ENCODE assay signal across 14 cellular contexts in genomic region chr1:58774027-58774426, GRCh38. TPM values are rescaled to one million over a fixed set of nuclear protein-coding genes. Genes with fewer than 3 reads are reported as not detected.
DNase-seq lines count a peak whose midpoint lies in the region; ATAC-seq, FAIRE-seq and TF ChIP-seq lines count a peak whose summit lies in the region.
"Had no signal": no experiment of that assay in that cellular context is flagged by ENCODE, and none has a peak within 500 bp of the region (broad histone marks: within the 10 kb centered on the region; RNA-seq: fewer than 3 reads in every experiment).

No MANE protein-coding gene starts in this region.

- H3K4me2 ChIP-seq in HepG2 (ENCODE audit: low read depth, low read length) (peak overlapping the region; percentile 47; the same call in 1 of the 2 replicates), GM12878 (ENCODE audit: control insufficient read depth, insufficient read depth) (no peak overlapping the region)

- TF ChIP-seq POLR2A in HepG2 (IDR thresholded peaks at IDR 0.05; ENCODE audit: insufficient read depth in 1 of 2, low read depth in 2 of 2, low read length in 2 of 2): no peak
- no peak for TF ChIP-seq POLR2A in right lobe of liver (IDR thresholded peaks at IDR 0.05)
- TF ChIP-seq POLR2A in GM12878 (IDR thresholded peaks at IDR 0.05; ENCODE audit: low read depth, low read length): no peak

- TF ChIP-seq CTCF in HepG2 (CRISPR knock-in tag; IDR thresholded peaks at IDR 0.05): no peak
- TF ChIP-seq CTCF in right lobe of liver (IDR thresholded peaks at IDR 0.05): no peak
- TF ChIP-seq CTCF in GM12878 (IDR thresholded peaks at IDR 0.05 in 2 of 3, conservative IDR thresholded peaks at IDR 0.05 in 1 of 3; ENCODE audit: control insufficient read depth in 2 of 3, extremely low read depth in 1 of 3, insufficient read depth in 1 of 3, low read depth in 3 of 3, low read length in 3 of 3): no peak
- TF ChIP-seq CTCF in osteocyte (IDR thresholded peaks at IDR 0.05): no peak

- POLR2A ChIA-PET in HepG2 (lab: Yijun Ruan, JAX) (interaction anchor here (2.6 kb wide), 1 partner anchor 9 kb away, joined by 15 read pairs; the partner anchor contains the start of gene JUN), GM12878 (lab: Charles Lee) (interaction anchor here (0.8 to 1.1 kb wide), 2 partner anchors 10 to 503 kb away, joined by 3 read pairs; partner anchors contain the start of gene JUN)

- H3K36me3 Mint-ChIP-seq in osteocyte (ENCODE audit: unreplicated experiment): no peaks in the 10 kb centered on the region
- H3K36me3 Mint-ChIP-seq: natural killer cell had no signal

- no peaks in the 10 kb centered on the region for H4K20me1 ChIP-seq in HepG2 (ENCODE audit: insufficient read depth, low read length)
- H4K20me1 ChIP-seq in GM12878 (ENCODE audit: control insufficient read depth, insufficient read depth): no peaks in the 10 kb centered on the region; the same call in 1 of the 2 replicates

- DNase-seq in HepG2 (ENCODE audit: low spot score): no peak
- DNase-seq in right lobe of liver: no peak
- no peak for DNase-seq in GM12878 (ENCODE audit: low read depth, low spot score)
- no peak for DNase-seq in osteocyte (ENCODE audit: extremely low spot score, unreplicated experiment)
- DNase-seq in aorta: no peak
- DNase-seq in DMS 273 treated with DMSO at 0.1 percent for 48 hours (lab: John Stamatoyannopoulos, UW): no peak
- DNase-seq in iPS-NIHi7 (ENCODE audit: extremely low spot score): no peak
- no peak for DNase-seq in effector CD4-positive, alpha-beta T cell
- DNase-seq: activated T-cell treated with anti-CD3 and anti-CD28 coated beads, Interleukin-2, amount 50 U/mL, for 1 hour; natural killer cell; NCI-H446 treated with DMSO at 0.1 percent for 48 hours had no signal

- no peaks in the 10 kb centered on the region for H3K27me3 Mint-ChIP-seq in osteocyte (ENCODE audit: unreplicated experiment)
- H3K27me3 Mint-ChIP-seq: stimulated activated naive CD8-positive, alpha-beta T cell treated with anti-CD3 and anti-CD28 coated beads, Interleukin-15, Interleukin-2, amounts not matched to agents 100 ng/mL and 50 ng/mL, for 24 hours had no signal

- CTCF ChIA-PET in HepG2 (lab: Yijun Ruan, JAX; ENCODE audit: low intra/inter-chr PET ratio, low total read pairs) (no interaction called here), GM12878 (lab: Yijun Ruan, JAX) (interaction anchor here (0.6 to 1.8 kb wide), 6 partner anchors 8 to 1173 kb away, joined by 3 to 10 read pairs (median 4); no protein-coding TSS in a partner anchor)

- SMC1A ChIA-PET in GM12878 (lab: Charles Lee; ENCODE audit: uncharacterized antibody, unreplicated experiment): interaction anchor here (0.7 to 2.2 kb wide), 11 partner anchors 8 to 940 kb away, joined by 3 to 13 read pairs (median 4); no protein-coding TSS in a partner anchor

- H3K4me1 ChIP-seq in HepG2 (ENCODE audit: insufficient read depth, low read length) (peaks cover 34% of the 10 kb centered on the region), right lobe of liver (peaks cover 0 to 6% (median 2%) of the 10 kb centered on the region in 4 donors), GM12878 (ENCODE audit: control insufficient read depth, insufficient read depth, low read length) (peaks cover 10% of the 10 kb centered on the region), aorta (ENCODE audit: control insufficient read depth in 1 of 2, insufficient read depth in 2 of 2, low read length in 2 of 2) (peaks cover 3% of the 10 kb centered on the region in 2 donors)
- H3K4me1 ChIP-seq: colonic mucosa had no signal

- in situ Hi-C loops in HepG2 (cut with HindIII; ENCODE audit: extremely low pct_ligation_motif_present, low pct_unique_long_range_greater_than_20kb) (no loop called here), GM12878 (cut with MboI) (no loop called here)

- peak overlapping the region; percentile 89 for H3K27ac Mint-ChIP-seq in osteocyte (ENCODE audit: unreplicated experiment)
- H3K27ac Mint-ChIP-seq: natural killer cell; stimulated activated naive CD8-positive, alpha-beta T cell treated with anti-CD3 and anti-CD28 coated beads, Interleukin-15, Interleukin-2, amounts not matched to agents 100 ng/mL and 50 ng/mL, for 24 hours; T-helper 1 cell treated with Interleukin-12 subunit alpha and Interleukin-12 subunit beta and Interleukin-4 antibody, amounts not matched to agents 30 μg/mL and 1 μg/mL, for 36 hours had no signal

- intact Hi-C loops in HepG2 (cut with micrococcal nuclease; ENCODE audit: unreplicated experiment) (no loop called here), right lobe of liver (cut with DNase I) (no loop called here), GM12878 (cut with micrococcal nuclease; ENCODE audit: unreplicated experiment) (no loop called here), aorta (cut with DNase I) (no loop called here)

- no peaks in the 10 kb centered on the region for H3K9me3 ChIP-seq in HepG2 (ENCODE audit: low read length)
- no peaks in the 10 kb centered on the region for H3K9me3 ChIP-seq in right lobe of liver
- no peaks in the 10 kb centered on the region for H3K9me3 ChIP-seq in GM12878 (replicated peaks; ENCODE audit: control insufficient read depth, insufficient read depth, low read length)
- no peaks in the 10 kb centered on the region for H3K9me3 ChIP-seq in aorta (ENCODE audit: control insufficient read depth, low read length)
- H3K9me3 ChIP-seq: colonic mucosa had no signal

- TF ChIP-seq EP300 in HepG2 (IDR thresholded peaks at IDR 0.05; ENCODE audit: low read depth in 2 of 2, low read length in 2 of 2) (no peak), HepG2 (CRISPR knock-in tag; IDR thresholded peaks at IDR 0.05; ENCODE audit: borderline replicate concordance) (no peak), GM12878 (IDR thresholded peaks at IDR 0.05; ENCODE audit: borderline replicate concordance in 1 of 2, control insufficient read depth in 1 of 2, low read depth in 2 of 2, low read length in 2 of 2) (no peak)

- TF ChIP-seq RAD21 in HepG2 (CRISPR knock-in tag; IDR thresholded peaks at IDR 0.05) (no peak), GM12878 (IDR thresholded peaks at IDR 0.05; ENCODE audit: insufficient read depth, low read depth, low read length) (no peak)

- H2AFZ ChIP-seq in HepG2 (ENCODE audit: low read length) (no peak overlapping the region), GM12878 (ENCODE audit: control insufficient read depth, low read depth, low read length) (peak overlapping the region; percentile 37; the same call in 1 of the 2 replicates)

- WGBS in HepG2 (ENCODE audit: low lambda C conversion rate): 89% methylated on average over 1 of the region's 1 CpG
- 83% methylated on average over 1 of the region's 1 CpG for WGBS in right lobe of liver (ENCODE audit: insufficient coverage, low coverage, low lambda C conversion rate, missing lambda C conversion rate)
- WGBS in GM12878 (ENCODE audit: insufficient coverage, insufficient replicate concordance, low lambda C conversion rate, missing lambda C conversion rate): 52% methylated on average over 1 of the region's 1 CpG
- WGBS in aorta, 2 donors: 11 to 16% methylated on average over 1 of the region's 1 CpG

- H3K79me2 ChIP-seq in HepG2 (ENCODE audit: insufficient read depth, low read length): no peaks in the 10 kb centered on the region
- H3K79me2 ChIP-seq in GM12878 (ENCODE audit: control insufficient read depth, insufficient read depth, low read length): no peaks in the 10 kb centered on the region

- peak overlapping the region in 1 of 3 experiments; percentile 14; a peak in 1 of 6 replicates for H3K4me3 ChIP-seq in HepG2 (replicated peaks in 1 of 3; ENCODE audit: insufficient read depth in 1 of 3, low read depth in 2 of 3, low read length in 3 of 3)
- H3K4me3 ChIP-seq in right lobe of liver: no peak overlapping the region
- H3K4me3 ChIP-seq in GM12878: no peak overlapping the region
- H3K4me3 ChIP-seq in aorta (ENCODE audit: low read length in 2 of 2): no peak overlapping the region
- H3K4me3 ChIP-seq: colonic mucosa had no signal

- H3K27ac ChIP-seq in HepG2 (ENCODE audit: extremely low read length, insufficient read depth, low read length) (no peak overlapping the region), right lobe of liver (no peak overlapping the region), GM12878 (ENCODE audit: control insufficient read depth, insufficient read depth) (no peak overlapping the region), aorta (ENCODE audit: low read depth in 1 of 2, low read length in 2 of 2) (peak overlapping the region; percentile 51 to 67)
- H3K27ac ChIP-seq: colonic mucosa had no signal

- FAIRE-seq in HepG2 (lab: Jason Lieb, UNC) (no peak), GM12878 (lab: Jason Lieb, UNC) (no peak)

- H3K27me3 ChIP-seq in HepG2 (ENCODE audit: control insufficient read depth in 1 of 2, insufficient read depth in 2 of 2, low read length in 2 of 2) (no peaks in the 10 kb centered on the region; a peak in 1 of 5 replicates), right lobe of liver (no peaks in the 10 kb centered on the region), GM12878 (replicated peaks in 1 of 2; ENCODE audit: control insufficient read depth in 2 of 2, insufficient read depth in 2 of 2, low read length in 1 of 2) (no peaks in the 10 kb centered on the region; a peak in 1 of 4 replicates), aorta (ENCODE audit: control insufficient read depth in 1 of 2, insufficient read depth in 2 of 2, low read length in 1 of 2) (no peaks in the 10 kb centered on the region)
- H3K27me3 ChIP-seq: colonic mucosa had no signal

- ATAC-seq in HepG2: no peak
- ATAC-seq in right lobe of liver: no peak
- peak; percentile 50; the same call in 2 of the 3 replicates for ATAC-seq in GM12878
- ATAC-seq in aorta (ENCODE audit: low FRiP score): no peak
- ATAC-seq: natural killer cell had no signal

- H3K9me3 Mint-ChIP-seq in osteocyte (ENCODE audit: unreplicated experiment): no peaks in the 10 kb centered on the region
- H3K9me3 Mint-ChIP-seq: natural killer cell; stimulated activated naive CD8-positive, alpha-beta T cell treated with anti-CD3 and anti-CD28 coated beads, Interleukin-15, Interleukin-2, amounts not matched to agents 100 ng/mL and 50 ng/mL, for 24 hours; T-helper 1 cell treated with Interleukin-12 subunit alpha and Interleukin-12 subunit beta and Interleukin-4 antibody, amounts not matched to agents 30 μg/mL and 1 μg/mL, for 36 hours had no signal

- RAD21 ChIA-PET in GM12878 (lab: Charles Lee; ENCODE audit: unreplicated experiment): interaction anchor here (1.0 to 2.6 kb wide), 3 partner anchors 10 to 924 kb away, joined by 3 to 12 read pairs (median 6); partner anchors contain the start of gene JUN

- H3K4me3 Mint-ChIP-seq in osteocyte (ENCODE audit: unreplicated experiment): no peak overlapping the region
- H3K4me3 Mint-ChIP-seq: natural killer cell; stimulated activated naive CD8-positive, alpha-beta T cell treated with anti-CD3 and anti-CD28 coated beads, Interleukin-15, Interleukin-2, amounts not matched to agents 100 ng/mL and 50 ng/mL, for 24 hours; T-helper 1 cell treated with Interleukin-12 subunit alpha and Interleukin-12 subunit beta and Interleukin-4 antibody, amounts not matched to agents 30 μg/mL and 1 μg/mL, for 36 hours had no signal

- H3K9ac ChIP-seq in HepG2 (ENCODE audit: insufficient read depth, low read depth, low read length) (0 out of 2 replicates have a peak overlapping the region, but pooled peaks have one; percentile 31), GM12878 (ENCODE audit: control insufficient read depth, insufficient read depth, low read length) (no peak overlapping the region)

- BruUV-seq in HepG2 (replicated peaks; lab: Mats Ljungman, UMichigan) (no TSS peak), GM12878 (replicated peaks; lab: Mats Ljungman, UMichigan) (no TSS peak)

- H3K36me3 ChIP-seq in HepG2 (replicated peaks in 1 of 2; ENCODE audit: control insufficient read depth in 1 of 2, insufficient read depth in 2 of 2, low read length in 2 of 2) (no peaks in the 10 kb centered on the region), right lobe of liver (no peaks in the 10 kb centered on the region), GM12878 (ENCODE audit: control insufficient read depth in 2 of 2, insufficient read depth in 2 of 2, low read length in 1 of 2) (no peaks in the 10 kb centered on the region), aorta (ENCODE audit: control insufficient read depth in 1 of 2, insufficient read depth in 2 of 2, low read length in 1 of 2) (no peaks in the 10 kb centered on the region)
- H3K36me3 ChIP-seq: colonic mucosa had no signal

- H3K4me1 Mint-ChIP-seq in osteocyte (ENCODE audit: unreplicated experiment): peaks cover 43% of the 10 kb centered on the region

RNA-seq across cellular contexts. Expression of gene JUN, which starts 9.8 kb away (rescaled TPM):
- total RNA-seq in HepG2 (2016; rRNA removed; fragmentation: Illumina TruSeq; extraction: Trizol) (13.3 and 22.3 TPM in 2 replicates), right lobe of liver (100 to 1,000 TPM in 3 of 6 experiments, 10 to 100 TPM in 2, 1 to 10 TPM in 1; 9.3 to 116 (median 88.1) TPM), GM12878 (2014; rRNA removed) (6.0 and 6.7 TPM in 2 replicates), GM12878 (2014; rRNA removed; fragmentation: Illumina TruSeq; extraction: Trizol) (1.6 and 1.8 TPM in 2 replicates), GM12878 (2021) (8.4 and 8.7 TPM in 2 replicates), osteocyte (115 and 134 TPM in 2 replicates), aorta (100 to 1,000 TPM; 101 to 275 TPM)
- total RNA-seq in HepG2 (2016; cell fraction: cytosol; rRNA removed; fragmentation: Illumina TruSeq; extraction: Trizol; ENCODE audit: low read depth): 2.7 and 3.4 TPM in 2 replicates
- 10.4 and 25.4 TPM in 2 replicates for total RNA-seq in HepG2 (2016; cell fraction: insoluble cytoplasmic fraction; rRNA removed; fragmentation: Illumina TruSeq; extraction: Trizol)
- 7.5 and 8.4 TPM in 2 replicates for total RNA-seq in HepG2 (2016; cell fraction: membrane; rRNA removed; fragmentation: Illumina TruSeq; extraction: Trizol)
- total RNA-seq in HepG2 (2016; cell fraction: nucleus; rRNA removed; fragmentation: Illumina TruSeq; extraction: Trizol): 37.1 and 40.6 TPM in 2 replicates
- polyA plus RNA-seq in HepG2 (2011; rRNA removed) (18.2 and 28.1 TPM in 2 replicates), GM12878 (2011; rRNA removed) (1.4 and 2.5 TPM in 2 replicates), GM12878 (2014; fragmentation: Illumina TruSeq; extraction: Trizol) (1.4 and 1.8 TPM in 2 replicates), GM12878 (2014; fragmentation: Nextera tagmentation; extraction: Ambion mirVana) (under 1 TPM; 0.18 to 0.37 TPM), GM12878 (2014; rRNA removed) (6.3 and 6.4 TPM in 2 replicates), GM12878 (2016; fragmentation: Nextera tagmentation; extraction: Ambion mirVana) (1 to 10 TPM; 3.1 to 3.7 TPM), aorta (100 to 1,000 TPM in 1 of 2 donors, 10 to 100 TPM in 1; 31.3 to 114 TPM)
- polyA plus RNA-seq in HepG2 (2011; cell fraction: cytosol; rRNA removed): 17.8 and 19.2 TPM in 2 replicates
- 39.8 and 53.6 TPM in 2 replicates for polyA plus RNA-seq in HepG2 (2011; cell fraction: nucleus; rRNA removed)
- polyA plus RNA-seq in HepG2 (2012): 16.3 and 31.3 TPM in 2 replicates
- 2.5 and 2.8 TPM in 2 replicates for polyA plus RNA-seq in HepG2 (2016; cell fraction: cytosol; fragmentation: Illumina TruSeq; extraction: Trizol; ENCODE audit: low read depth)
- 14.8 and 19.3 TPM in 2 replicates for polyA plus RNA-seq in HepG2 (2016; cell fraction: insoluble cytoplasmic fraction; fragmentation: Illumina TruSeq; extraction: Trizol; ENCODE audit: low read depth)
- 6.0 and 6.6 TPM in 2 replicates for polyA plus RNA-seq in HepG2 (2016; cell fraction: membrane; fragmentation: Illumina TruSeq; extraction: Trizol; ENCODE audit: low read depth)
- polyA plus RNA-seq in HepG2 (2016; cell fraction: nucleus; fragmentation: Illumina TruSeq; extraction: Trizol; ENCODE audit: insufficient read depth, low read depth): 56.1 and 62.3 TPM in 2 replicates
- polyA minus RNA-seq in HepG2 (2011; rRNA and poly(A)+ RNA removed; ENCODE audit: low replicate concordance): 7.3 and 24.3 TPM in 2 replicates
- 19.3 and 24.3 TPM in 2 replicates for polyA minus RNA-seq in HepG2 (2011; cell fraction: cytosol; rRNA and poly(A)+ RNA removed)
- 34.6 and 67.8 TPM in 2 replicates for polyA minus RNA-seq in HepG2 (2011; cell fraction: nucleus; rRNA and poly(A)+ RNA removed)
- 6.6 and 8.6 TPM in 2 replicates for total RNA-seq in GM12878 (2013; cell fraction: nucleolus; rRNA removed)
- polyA plus RNA-seq in GM12878 (2011; ENCODE audit: low read depth): 2.8 TPM
- polyA plus RNA-seq in GM12878 (2011; cell fraction: cytosol; rRNA removed): 2.7 and 3.0 TPM in 2 replicates
- 4.1 and 4.5 TPM in 2 replicates for polyA plus RNA-seq in GM12878 (2011; cell fraction: nucleus; rRNA removed)
- polyA plus RNA-seq in GM12878 (2012): 10.7 and 15.4 TPM in 2 replicates
- polyA minus RNA-seq in GM12878 (2011; rRNA and poly(A)+ RNA removed): 1.8 and 3.8 TPM in 2 replicates
- 2.3 and 2.9 TPM in 2 replicates for polyA minus RNA-seq in GM12878 (2011; cell fraction: cytosol; rRNA and poly(A)+ RNA removed)
- 9.4 and 13.0 TPM in 2 replicates for polyA minus RNA-seq in GM12878 (2011; cell fraction: nucleus; rRNA and poly(A)+ RNA removed)

Comparison
In these comparisons a context has a peak if more than half of its experiments do, and no peak if none do; other contexts are left out.
1. H3K27ac ChIP-seq: peak in aorta (2 of 2); none in HepG2 (single experiment), right lobe of liver (0 of 3) and GM12878 (single experiment).